8 cellular contexts compared by ENCODE assay signal in genomic region chr19:18233224-18233825, GRCh38. TPM values are rescaled to one million over a fixed set of nuclear protein-coding genes. Genes with fewer than 3 reads are reported as not detected.
A peak's percentile ranks its signal among the peaks of the same experiment; 100 is the strongest.
DNase-seq lines count a peak whose midpoint lies in the region; ATAC-seq, FAIRE-seq and TF ChIP-seq lines count a peak whose summit lies in the region.

No MANE protein-coding gene starts in this region.

- DNase-seq in activated CD4-positive, alpha-beta T cell treated with anti-CD3 and anti-CD28 coated beads for 1 hour: peak; percentile 16
- DNase-seq in activated CD4-positive, alpha-beta T cell treated with anti-CD3 and anti-CD28 coated beads for 4 hours: no peak
- DNase-seq in RWPE1 (ENCODE audit: low spot score) (peak; percentile 74), astrocyte (ENCODE audit: low read depth) (peak; percentile 19), HepG2 (ENCODE audit: low spot score) (peak; percentile 39), occipital lobe (lab: John Stamatoyannopoulos, UW) (no peak)

- no TSS peak for BruUV-seq in HepG2 (replicated peaks; lab: Mats Ljungman, UMichigan)

- intact Hi-C loops in HepG2 (cut with micrococcal nuclease; ENCODE audit: unreplicated experiment): no loop called here

- H3K4me3 ChIP-seq in astrocyte (ENCODE audit: insufficient read depth, low read depth, low read length) (no peak overlapping the region), HepG2 (replicated peaks in 1 of 3; ENCODE audit: insufficient read depth in 1 of 3, low read depth in 2 of 3, low read length in 3 of 3) (no peak overlapping the region; a peak in 1 of 6 replicates)

- CTCF ChIA-PET in RWPE1 (lab: Yijun Ruan, JAX): interaction anchor here (0.9 to 2.3 kb wide), 3 partner anchors 9 to 21 kb away, joined by 3 to 12 read pairs (median 3); no protein-coding TSS in a partner anchor
- CTCF ChIA-PET in HepG2 (lab: Yijun Ruan, JAX; ENCODE audit: low intra/inter-chr PET ratio, low total read pairs): interaction anchor here (0.9 kb wide), 1 partner anchor 120 kb away, joined by 3 read pairs; no protein-coding TSS in a partner anchor

- H3K9me3 Mint-ChIP-seq in astrocyte (ENCODE audit: unreplicated experiment): peaks cover 5% of the 10 kb centered on the region

- no peaks in the 10 kb centered on the region for H3K4me1 ChIP-seq in astrocyte (ENCODE audit: insufficient read depth, low read length)
- peaks cover 20% of the 10 kb centered on the region for H3K4me1 ChIP-seq in HepG2 (ENCODE audit: insufficient read depth, low read length)

- H3K79me2 ChIP-seq in astrocyte (ENCODE audit: insufficient read depth, low read length) (no peaks in the 10 kb centered on the region), HepG2 (ENCODE audit: insufficient read depth, low read length) (no peaks in the 10 kb centered on the region)

- no peak for TF ChIP-seq EP300 in HepG2 (IDR thresholded peaks at IDR 0.05; ENCODE audit: low read depth in 2 of 2, low read length in 2 of 2)
- no peak for TF ChIP-seq EP300 in HepG2 (CRISPR knock-in tag; IDR thresholded peaks at IDR 0.05; ENCODE audit: borderline replicate concordance)

- no peak overlapping the region for H3K27ac Mint-ChIP-seq in astrocyte (ENCODE audit: unreplicated experiment)

- in situ Hi-C loops in HepG2 (cut with HindIII; ENCODE audit: extremely low pct_ligation_motif_present, low pct_unique_long_range_greater_than_20kb): no loop called here

- POLR2A ChIA-PET in RWPE1 (lab: Yijun Ruan, JAX; ENCODE audit: low non-redundant PET): no interaction called here
- POLR2A ChIA-PET in HepG2 (lab: Yijun Ruan, JAX): interaction anchor here (0.6 to 1.3 kb wide), 3 partner anchors 9 to 49 kb away, joined by 3 to 5 read pairs (median 3); partner anchors contain the start of gene MPV17L2

- TF ChIP-seq CTCF in RWPE1 (conservative IDR thresholded peaks at IDR 0.05; ENCODE audit: low read depth) (no peak), astrocyte (IDR thresholded peaks at IDR 0.05; ENCODE audit: insufficient read depth, low read depth, low read length) (no peak), HepG2 (CRISPR knock-in tag; IDR thresholded peaks at IDR 0.05) (no peak)

- H2AFZ ChIP-seq in astrocyte (ENCODE audit: low read depth, low read length): no peak overlapping the region
- no peak overlapping the region for H2AFZ ChIP-seq in HepG2 (ENCODE audit: low read length)

- 25% methylated on average over 34 of the region's 37 CpGs for WGBS in HepG2 (ENCODE audit: low lambda C conversion rate)

- H4K20me1 ChIP-seq in astrocyte (ENCODE audit: insufficient read depth, low read length) (no peaks in the 10 kb centered on the region), HepG2 (ENCODE audit: insufficient read depth, low read length) (no peaks in the 10 kb centered on the region; the same call in 1 of the 2 replicates)

- H3K9me3 ChIP-seq in astrocyte (ENCODE audit: insufficient read depth, low read depth, low read length) (no peaks in the 10 kb centered on the region), HepG2 (ENCODE audit: low read length) (no peaks in the 10 kb centered on the region)

- H3K36me3 ChIP-seq in astrocyte (ENCODE audit: insufficient read depth, low read length) (no peaks in the 10 kb centered on the region), HepG2 (replicated peaks in 1 of 2; ENCODE audit: control insufficient read depth in 1 of 2, insufficient read depth in 2 of 2, low read length in 2 of 2) (no peaks in the 10 kb centered on the region)

- no peak overlapping the region for H3K4me3 Mint-ChIP-seq in astrocyte (ENCODE audit: unreplicated experiment)

- FAIRE-seq in astrocyte (lab: Jason Lieb, UNC) (no peak), HepG2 (lab: Jason Lieb, UNC) (no peak)

- no peaks in the 10 kb centered on the region for H3K36me3 Mint-ChIP-seq in astrocyte (ENCODE audit: low read depth, unreplicated experiment)

- TF ChIP-seq POLR2A in HepG2 (IDR thresholded peaks at IDR 0.05; ENCODE audit: insufficient read depth in 1 of 2, low read depth in 2 of 2, low read length in 2 of 2): no peak

- TF ChIP-seq RAD21 in HepG2 (CRISPR knock-in tag; IDR thresholded peaks at IDR 0.05): no peak; the same call in 1 of the 2 replicates

- H3K27me3 Mint-ChIP-seq in astrocyte (ENCODE audit: low read depth, unreplicated experiment): peaks cover 45% of the 10 kb centered on the region

- peak overlapping the region; percentile 63 for H3K4me2 ChIP-seq in astrocyte (ENCODE audit: low read length)
- peak overlapping the region; percentile 12; the same call in 1 of the 2 replicates for H3K4me2 ChIP-seq in HepG2 (ENCODE audit: low read depth, low read length)

- ATAC-seq in HepG2 (peak; percentile 84), HG03039 (IDR thresholded peaks at IDR 0.05; ENCODE audit: unreplicated experiment) (no peak), GM19463 (IDR thresholded peaks at IDR 0.05; ENCODE audit: unreplicated experiment) (no peak)

- peaks cover 4% of the 10 kb centered on the region for H3K4me1 Mint-ChIP-seq in astrocyte (ENCODE audit: low read depth, unreplicated experiment)

- H3K27me3 ChIP-seq in astrocyte (ENCODE audit: insufficient read depth, low read length): peaks cover 8% of the 10 kb centered on the region
- peaks cover 0 to 4% of the 10 kb centered on the region in 2 experiments; a peak in 2 of 5 replicates for H3K27me3 ChIP-seq in HepG2 (ENCODE audit: control insufficient read depth in 1 of 2, insufficient read depth in 2 of 2, low read length in 2 of 2)

- H3K9ac ChIP-seq in astrocyte (ENCODE audit: low read length) (no peak overlapping the region), HepG2 (ENCODE audit: insufficient read depth, low read depth, low read length) (no peak overlapping the region)

- H3K27ac ChIP-seq in RWPE1: no peak overlapping the region
- no peak overlapping the region for H3K27ac ChIP-seq in astrocyte (ENCODE audit: low read depth, low read length)
- no peak overlapping the region for H3K27ac ChIP-seq in HepG2 (ENCODE audit: extremely low read length, insufficient read depth, low read length)

RNA-seq across cellular contexts. Expression of gene PDE4C, which starts 7.1 kb away (rescaled TPM):
- total RNA-seq in astrocyte (0.64 and 0.70 TPM in 2 replicates), HepG2 (2016; rRNA removed; fragmentation: Illumina TruSeq; extraction: Trizol) (0.90 and 1.4 TPM in 2 replicates), occipital lobe (0.47 TPM)
- total RNA-seq in HepG2 (2016; cell fraction: cytosol; rRNA removed; fragmentation: Illumina TruSeq; extraction: Trizol; ENCODE audit: low read depth): 0.30 and 0.44 TPM in 2 replicates
- total RNA-seq in HepG2 (2016; cell fraction: insoluble cytoplasmic fraction; rRNA removed; fragmentation: Illumina TruSeq; extraction: Trizol): 0.49 and 1.5 TPM in 2 replicates
- total RNA-seq in HepG2 (2016; cell fraction: membrane; rRNA removed; fragmentation: Illumina TruSeq; extraction: Trizol): 0.07 and 0.37 TPM in 2 replicates
- total RNA-seq in HepG2 (2016; cell fraction: nucleus; rRNA removed; fragmentation: Illumina TruSeq; extraction: Trizol): 1.7 and 2.4 TPM in 2 replicates
- 14.0 and 17.9 TPM in 2 replicates for polyA plus RNA-seq in HepG2 (2011; rRNA removed)
- polyA plus RNA-seq in HepG2 (2011; cell fraction: cytosol; rRNA removed): 3.4 and 4.6 TPM in 2 replicates
- 128 and 158 TPM in 2 replicates for polyA plus RNA-seq in HepG2 (2011; cell fraction: nucleus; rRNA removed)
- 2.2 and 3.2 TPM in 2 replicates for polyA plus RNA-seq in HepG2 (2012)
- polyA plus RNA-seq in HepG2 (2016; cell fraction: cytosol; fragmentation: Illumina TruSeq; extraction: Trizol; ENCODE audit: low read depth): not detected in 2 replicates
- 0.33 and 0.37 TPM in 2 replicates for polyA plus RNA-seq in HepG2 (2016; cell fraction: insoluble cytoplasmic fraction; fragmentation: Illumina TruSeq; extraction: Trizol; ENCODE audit: low read depth)
- not detected in 2 replicates for polyA plus RNA-seq in HepG2 (2016; cell fraction: membrane; fragmentation: Illumina TruSeq; extraction: Trizol; ENCODE audit: low read depth)
- 10.9 and 11.5 TPM in 2 replicates for polyA plus RNA-seq in HepG2 (2016; cell fraction: nucleus; fragmentation: Illumina TruSeq; extraction: Trizol; ENCODE audit: insufficient read depth, low read depth)
- polyA minus RNA-seq in HepG2 (2011; rRNA and poly(A)+ RNA removed; ENCODE audit: low replicate concordance): 0.56 and 12.3 TPM in 2 replicates
- polyA minus RNA-seq in HepG2 (2011; cell fraction: cytosol; rRNA and poly(A)+ RNA removed): 1.5 and 3.1 TPM in 2 replicates
- polyA minus RNA-seq in HepG2 (2011; cell fraction: nucleus; rRNA and poly(A)+ RNA removed): 30.4 and 31.1 TPM in 2 replicates

RNA-seq across cellular contexts. Expression of gene RAB3A, which starts 29.5 kb away (rescaled TPM):
- 6.6 and 7.5 TPM in 2 replicates for total RNA-seq in astrocyte
- 0.53 and 0.58 TPM in 2 replicates for total RNA-seq in HepG2 (2016; rRNA removed; fragmentation: Illumina TruSeq; extraction: Trizol)
- 1.5 and 2.4 TPM in 2 replicates for total RNA-seq in HepG2 (2016; cell fraction: cytosol; rRNA removed; fragmentation: Illumina TruSeq; extraction: Trizol; ENCODE audit: low read depth)
- total RNA-seq in HepG2 (2016; cell fraction: insoluble cytoplasmic fraction; rRNA removed; fragmentation: Illumina TruSeq; extraction: Trizol): 0.61 and 1.2 TPM in 2 replicates
- 1.4 and 1.8 TPM in 2 replicates for total RNA-seq in HepG2 (2016; cell fraction: membrane; rRNA removed; fragmentation: Illumina TruSeq; extraction: Trizol)
- total RNA-seq in HepG2 (2016; cell fraction: nucleus; rRNA removed; fragmentation: Illumina TruSeq; extraction: Trizol): 1.0 and 1.4 TPM in 2 replicates
- 0.95 and 0.98 TPM in 2 replicates for polyA plus RNA-seq in HepG2 (2011; rRNA removed)
- 1.4 TPM in 2 replicates for polyA plus RNA-seq in HepG2 (2011; cell fraction: cytosol; rRNA removed)
- 2.7 and 3.2 TPM in 2 replicates for polyA plus RNA-seq in HepG2 (2011; cell fraction: nucleus; rRNA removed)
- polyA plus RNA-seq in HepG2 (2012): 1.8 and 2.1 TPM in 2 replicates
- polyA plus RNA-seq in HepG2 (2016; cell fraction: cytosol; fragmentation: Illumina TruSeq; extraction: Trizol; ENCODE audit: low read depth): 0.90 and 0.94 TPM in 2 replicates
- 1.1 and 2.1 TPM in 2 replicates for polyA plus RNA-seq in HepG2 (2016; cell fraction: insoluble cytoplasmic fraction; fragmentation: Illumina TruSeq; extraction: Trizol; ENCODE audit: low read depth)
- polyA plus RNA-seq in HepG2 (2016; cell fraction: membrane; fragmentation: Illumina TruSeq; extraction: Trizol; ENCODE audit: low read depth): 1.1 TPM in 2 replicates
- 2.0 and 3.3 TPM in 2 replicates for polyA plus RNA-seq in HepG2 (2016; cell fraction: nucleus; fragmentation: Illumina TruSeq; extraction: Trizol; ENCODE audit: insufficient read depth, low read depth)
- polyA minus RNA-seq in HepG2 (2011; rRNA and poly(A)+ RNA removed; ENCODE audit: low replicate concordance): 4.2 and 9.4 TPM in 2 replicates
- polyA minus RNA-seq in HepG2 (2011; cell fraction: cytosol; rRNA and poly(A)+ RNA removed): 3.9 and 4.1 TPM in 2 replicates
- polyA minus RNA-seq in HepG2 (2011; cell fraction: nucleus; rRNA and poly(A)+ RNA removed): 0.64 and 1.2 TPM in 2 replicates
- total RNA-seq in occipital lobe: 50.4 TPM

RNA-seq across cellular contexts. Expression of gene MPV17L2, which starts 40.3 kb away (rescaled TPM):
- 17.7 and 21.8 TPM in 2 replicates for total RNA-seq in astrocyte
- 13.0 and 16.7 TPM in 2 replicates for total RNA-seq in HepG2 (2016; rRNA removed; fragmentation: Illumina TruSeq; extraction: Trizol)
- total RNA-seq in HepG2 (2016; cell fraction: cytosol; rRNA removed; fragmentation: Illumina TruSeq; extraction: Trizol; ENCODE audit: low read depth): 5.8 and 6.2 TPM in 2 replicates
- total RNA-seq in HepG2 (2016; cell fraction: insoluble cytoplasmic fraction; rRNA removed; fragmentation: Illumina TruSeq; extraction: Trizol): 13.4 and 17.8 TPM in 2 replicates
- total RNA-seq in HepG2 (2016; cell fraction: membrane; rRNA removed; fragmentation: Illumina TruSeq; extraction: Trizol): 8.3 and 11.1 TPM in 2 replicates
- total RNA-seq in HepG2 (2016; cell fraction: nucleus; rRNA removed; fragmentation: Illumina TruSeq; extraction: Trizol): 9.2 and 11.2 TPM in 2 replicates
- polyA plus RNA-seq in HepG2 (2011; rRNA removed): 12.4 and 13.6 TPM in 2 replicates
- polyA plus RNA-seq in HepG2 (2011; cell fraction: cytosol; rRNA removed): 8.7 and 13.2 TPM in 2 replicates
- polyA plus RNA-seq in HepG2 (2011; cell fraction: nucleus; rRNA removed): 5.8 and 6.4 TPM in 2 replicates
- 6.0 and 9.4 TPM in 2 replicates for polyA plus RNA-seq in HepG2 (2012)
- 7.8 and 8.4 TPM in 2 replicates for polyA plus RNA-seq in HepG2 (2016; cell fraction: cytosol; fragmentation: Illumina TruSeq; extraction: Trizol; ENCODE audit: low read depth)
- polyA plus RNA-seq in HepG2 (2016; cell fraction: insoluble cytoplasmic fraction; fragmentation: Illumina TruSeq; extraction: Trizol; ENCODE audit: low read depth): 21.7 TPM in 2 replicates
- polyA plus RNA-seq in HepG2 (2016; cell fraction: membrane; fragmentation: Illumina TruSeq; extraction: Trizol; ENCODE audit: low read depth): 9.2 and 11.9 TPM in 2 replicates
- polyA plus RNA-seq in HepG2 (2016; cell fraction: nucleus; fragmentation: Illumina TruSeq; extraction: Trizol; ENCODE audit: insufficient read depth, low read depth): 27.8 and 29.4 TPM in 2 replicates
- 22.3 and 69.9 TPM in 2 replicates for polyA minus RNA-seq in HepG2 (2011; rRNA and poly(A)+ RNA removed; ENCODE audit: low replicate concordance)
- 3.4 and 4.1 TPM in 2 replicates for polyA minus RNA-seq in HepG2 (2011; cell fraction: cytosol; rRNA and poly(A)+ RNA removed)
- 2.5 and 3.7 TPM in 2 replicates for polyA minus RNA-seq in HepG2 (2011; cell fraction: nucleus; rRNA and poly(A)+ RNA removed)
- 7.8 TPM for total RNA-seq in occipital lobe

RNA-seq across cellular contexts. Expression of gene IQCN, which starts 40.9 kb away (rescaled TPM):
- total RNA-seq in astrocyte (1.3 and 1.7 TPM in 2 replicates), HepG2 (2016; rRNA removed; fragmentation: Illumina TruSeq; extraction: Trizol) (0.04 and 0.07 TPM in 2 replicates), occipital lobe (0.47 TPM)
- not detected in 2 replicates for total RNA-seq in HepG2 (2016; cell fraction: cytosol; rRNA removed; fragmentation: Illumina TruSeq; extraction: Trizol; ENCODE audit: low read depth)
- 0.04 TPM in 1 of 2 replicates, not detected in the other for total RNA-seq in HepG2 (2016; cell fraction: insoluble cytoplasmic fraction; rRNA removed; fragmentation: Illumina TruSeq; extraction: Trizol)
- total RNA-seq in HepG2 (2016; cell fraction: membrane; rRNA removed; fragmentation: Illumina TruSeq; extraction: Trizol): not detected in 2 replicates
- total RNA-seq in HepG2 (2016; cell fraction: nucleus; rRNA removed; fragmentation: Illumina TruSeq; extraction: Trizol): 0.13 TPM in 1 of 2 replicates, not detected in the other
- 0.14 and 0.18 TPM in 2 replicates for polyA plus RNA-seq in HepG2 (2011; rRNA removed)
- polyA plus RNA-seq in HepG2 (2011; cell fraction: cytosol; rRNA removed): 0.03 and 0.04 TPM in 2 replicates
- 1.3 and 1.5 TPM in 2 replicates for polyA plus RNA-seq in HepG2 (2011; cell fraction: nucleus; rRNA removed)
- 0.13 TPM in 2 replicates for polyA plus RNA-seq in HepG2 (2012)
- not detected in 2 replicates for polyA plus RNA-seq in HepG2 (2016; cell fraction: cytosol; fragmentation: Illumina TruSeq; extraction: Trizol; ENCODE audit: low read depth)
- not detected in 2 replicates for polyA plus RNA-seq in HepG2 (2016; cell fraction: insoluble cytoplasmic fraction; fragmentation: Illumina TruSeq; extraction: Trizol; ENCODE audit: low read depth)
- not detected in 2 replicates for polyA plus RNA-seq in HepG2 (2016; cell fraction: membrane; fragmentation: Illumina TruSeq; extraction: Trizol; ENCODE audit: low read depth)
- polyA plus RNA-seq in HepG2 (2016; cell fraction: nucleus; fragmentation: Illumina TruSeq; extraction: Trizol; ENCODE audit: insufficient read depth, low read depth): 0.25 and 0.49 TPM in 2 replicates
- polyA minus RNA-seq in HepG2 (2011; rRNA and poly(A)+ RNA removed; ENCODE audit: low replicate concordance): 0.26 and 0.91 TPM in 2 replicates
- polyA minus RNA-seq in HepG2 (2011; cell fraction: cytosol; rRNA and poly(A)+ RNA removed): 0.53 TPM in 1 of 2 replicates, not detected in the other
- polyA minus RNA-seq in HepG2 (2011; cell fraction: nucleus; rRNA and poly(A)+ RNA removed): 0.52 and 0.62 TPM in 2 replicates

RNA-seq across cellular contexts. Expression of gene JUND, which starts 48.1 kb away (rescaled TPM):
- total RNA-seq in astrocyte (151 and 161 TPM in 2 replicates), HepG2 (2016; rRNA removed; fragmentation: Illumina TruSeq; extraction: Trizol) (31.8 and 41.2 TPM in 2 replicates), occipital lobe (70.7 TPM)
- total RNA-seq in HepG2 (2016; cell fraction: cytosol; rRNA removed; fragmentation: Illumina TruSeq; extraction: Trizol; ENCODE audit: low read depth): 36.4 and 41.0 TPM in 2 replicates
- total RNA-seq in HepG2 (2016; cell fraction: insoluble cytoplasmic fraction; rRNA removed; fragmentation: Illumina TruSeq; extraction: Trizol): 30.0 and 40.6 TPM in 2 replicates
- total RNA-seq in HepG2 (2016; cell fraction: membrane; rRNA removed; fragmentation: Illumina TruSeq; extraction: Trizol): 68.5 and 98.0 TPM in 2 replicates
- 23.4 and 45.2 TPM in 2 replicates for total RNA-seq in HepG2 (2016; cell fraction: nucleus; rRNA removed; fragmentation: Illumina TruSeq; extraction: Trizol)
- polyA plus RNA-seq in HepG2 (2011; rRNA removed): 59.8 and 124 TPM in 2 replicates
- polyA plus RNA-seq in HepG2 (2011; cell fraction: cytosol; rRNA removed): 93.9 and 178 TPM in 2 replicates
- 129 and 136 TPM in 2 replicates for polyA plus RNA-seq in HepG2 (2011; cell fraction: nucleus; rRNA removed)
- 44.0 and 66.6 TPM in 2 replicates for polyA plus RNA-seq in HepG2 (2012)
- polyA plus RNA-seq in HepG2 (2016; cell fraction: cytosol; fragmentation: Illumina TruSeq; extraction: Trizol; ENCODE audit: low read depth): 85.1 and 91.8 TPM in 2 replicates
- 74.4 and 76.0 TPM in 2 replicates for polyA plus RNA-seq in HepG2 (2016; cell fraction: insoluble cytoplasmic fraction; fragmentation: Illumina TruSeq; extraction: Trizol; ENCODE audit: low read depth)
- polyA plus RNA-seq in HepG2 (2016; cell fraction: membrane; fragmentation: Illumina TruSeq; extraction: Trizol; ENCODE audit: low read depth): 131 and 149 TPM in 2 replicates
- 77.1 and 84.7 TPM in 2 replicates for polyA plus RNA-seq in HepG2 (2016; cell fraction: nucleus; fragmentation: Illumina TruSeq; extraction: Trizol; ENCODE audit: insufficient read depth, low read depth)
- 49.7 and 194 TPM in 2 replicates for polyA minus RNA-seq in HepG2 (2011; rRNA and poly(A)+ RNA removed; ENCODE audit: low replicate concordance)
- polyA minus RNA-seq in HepG2 (2011; cell fraction: cytosol; rRNA and poly(A)+ RNA removed): 164 and 168 TPM in 2 replicates
- 60.5 and 91.9 TPM in 2 replicates for polyA minus RNA-seq in HepG2 (2011; cell fraction: nucleus; rRNA and poly(A)+ RNA removed)

Comparison
In these comparisons a context has a peak if more than half of its experiments do, and no peak if none do; other contexts are left out.
1. DNase-seq: peak in activated CD4-positive, alpha-beta T cell treated with anti-CD3 and anti-CD28 coated beads for 1 hour (single experiment), RWPE1 (single experiment), astrocyte (single experiment) and HepG2 (single experiment); none in activated CD4-positive, alpha-beta T cell treated with anti-CD3 and anti-CD28 coated beads for 4 hours (0 of 2) and occipital lobe (single experiment).